ENCODE assay signal across 1 cellular context in genomic region chr1:37998913-37999433, GRCh38.
TF ChIP-seq lines count a peak whose summit lies in the region.

No MANE protein-coding gene starts in this region.

TF ChIP-seq in A549, 52 proteins besides CTCF, POLR2A, EP300 and RAD21 (continued from another document):
- TF ChIP-seq HEYL (CRISPR knock-in tag; IDR thresholded peaks at IDR 0.05) (no peak), ZFP36 (IDR thresholded peaks at IDR 0.05; ENCODE audit: borderline replicate concordance, partially characterized antibody) (no peak), RNF2 (IDR thresholded peaks at IDR 0.05; ENCODE audit: borderline replicate concordance, low read depth) (no peak), ATOH8 (CRISPR knock-in tag; IDR thresholded peaks at IDR 0.05; ENCODE audit: low read depth) (no peak), SMC3 (IDR thresholded peaks at IDR 0.05) (no peak), NPAS2 (CRISPR knock-in tag; IDR thresholded peaks at IDR 0.05; ENCODE audit: borderline replicate concordance) (no peak)
